1 cellular context compared by ENCODE assay signal in the genomic region with DNA sequence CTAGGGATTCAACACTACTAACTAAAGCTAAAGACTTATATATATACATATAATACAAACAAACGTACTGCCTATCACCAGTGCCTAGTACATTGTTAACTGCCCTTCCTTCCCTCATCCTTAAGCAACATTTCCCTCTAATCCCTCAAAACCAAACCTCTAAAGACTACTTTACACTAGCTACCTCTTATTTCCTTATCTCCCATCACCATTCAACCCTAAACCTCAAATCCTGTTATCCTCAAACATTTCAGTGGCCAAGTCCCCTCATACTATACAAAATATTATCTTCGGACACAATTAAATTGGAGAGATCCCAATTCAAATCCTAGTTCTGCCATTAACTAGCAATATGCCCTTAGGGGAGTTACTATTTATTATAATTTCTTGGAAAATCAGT.
TF ChIP-seq lines count a peak whose summit lies in the region.

No MANE protein-coding gene starts in this region.

TF ChIP-seq in GM12878, 131 proteins besides CTCF, POLR2A, EP300 and RAD21:
- TF ChIP-seq NKRF (conservative IDR thresholded peaks at IDR 0.05) (no peak), IKZF2 (IDR thresholded peaks at IDR 0.05) (no peak), SUZ12 (IDR thresholded peaks at IDR 0.05; ENCODE audit: unreplicated experiment) (no peak), TCF12 (IDR thresholded peaks at IDR 0.05; ENCODE audit: low read depth, low read length) (no peak)
- TF ChIP-seq, protein P1, sequence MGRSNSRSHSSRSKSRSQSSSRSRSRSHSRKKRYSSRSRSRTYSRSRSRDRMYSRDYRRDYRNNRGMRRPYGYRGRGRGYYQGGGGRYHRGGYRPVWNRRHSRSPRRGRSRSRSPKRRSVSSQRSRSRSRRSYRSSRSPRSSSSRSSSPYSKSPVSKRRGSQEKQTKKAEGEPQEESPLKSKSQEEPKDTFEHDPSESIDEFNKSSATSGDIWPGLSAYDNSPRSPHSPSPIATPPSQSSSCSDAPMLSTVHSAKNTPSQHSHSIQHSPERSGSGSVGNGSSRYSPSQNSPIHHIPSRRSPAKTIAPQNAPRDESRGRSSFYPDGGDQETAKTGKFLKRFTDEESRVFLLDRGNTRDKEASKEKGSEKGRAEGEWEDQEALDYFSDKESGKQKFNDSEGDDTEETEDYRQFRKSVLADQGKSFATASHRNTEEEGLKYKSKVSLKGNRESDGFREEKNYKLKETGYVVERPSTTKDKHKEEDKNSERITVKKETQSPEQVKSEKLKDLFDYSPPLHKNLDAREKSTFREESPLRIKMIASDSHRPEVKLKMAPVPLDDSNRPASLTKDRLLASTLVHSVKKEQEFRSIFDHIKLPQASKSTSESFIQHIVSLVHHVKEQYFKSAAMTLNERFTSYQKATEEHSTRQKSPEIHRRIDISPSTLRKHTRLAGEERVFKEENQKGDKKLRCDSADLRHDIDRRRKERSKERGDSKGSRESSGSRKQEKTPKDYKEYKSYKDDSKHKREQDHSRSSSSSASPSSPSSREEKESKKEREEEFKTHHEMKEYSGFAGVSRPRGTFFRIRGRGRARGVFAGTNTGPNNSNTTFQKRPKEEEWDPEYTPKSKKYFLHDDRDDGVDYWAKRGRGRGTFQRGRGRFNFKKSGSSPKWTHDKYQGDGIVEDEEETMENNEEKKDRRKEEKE (IDR thresholded peaks at IDR 0.05) = no peak
- TF ChIP-seq, protein P2, sequence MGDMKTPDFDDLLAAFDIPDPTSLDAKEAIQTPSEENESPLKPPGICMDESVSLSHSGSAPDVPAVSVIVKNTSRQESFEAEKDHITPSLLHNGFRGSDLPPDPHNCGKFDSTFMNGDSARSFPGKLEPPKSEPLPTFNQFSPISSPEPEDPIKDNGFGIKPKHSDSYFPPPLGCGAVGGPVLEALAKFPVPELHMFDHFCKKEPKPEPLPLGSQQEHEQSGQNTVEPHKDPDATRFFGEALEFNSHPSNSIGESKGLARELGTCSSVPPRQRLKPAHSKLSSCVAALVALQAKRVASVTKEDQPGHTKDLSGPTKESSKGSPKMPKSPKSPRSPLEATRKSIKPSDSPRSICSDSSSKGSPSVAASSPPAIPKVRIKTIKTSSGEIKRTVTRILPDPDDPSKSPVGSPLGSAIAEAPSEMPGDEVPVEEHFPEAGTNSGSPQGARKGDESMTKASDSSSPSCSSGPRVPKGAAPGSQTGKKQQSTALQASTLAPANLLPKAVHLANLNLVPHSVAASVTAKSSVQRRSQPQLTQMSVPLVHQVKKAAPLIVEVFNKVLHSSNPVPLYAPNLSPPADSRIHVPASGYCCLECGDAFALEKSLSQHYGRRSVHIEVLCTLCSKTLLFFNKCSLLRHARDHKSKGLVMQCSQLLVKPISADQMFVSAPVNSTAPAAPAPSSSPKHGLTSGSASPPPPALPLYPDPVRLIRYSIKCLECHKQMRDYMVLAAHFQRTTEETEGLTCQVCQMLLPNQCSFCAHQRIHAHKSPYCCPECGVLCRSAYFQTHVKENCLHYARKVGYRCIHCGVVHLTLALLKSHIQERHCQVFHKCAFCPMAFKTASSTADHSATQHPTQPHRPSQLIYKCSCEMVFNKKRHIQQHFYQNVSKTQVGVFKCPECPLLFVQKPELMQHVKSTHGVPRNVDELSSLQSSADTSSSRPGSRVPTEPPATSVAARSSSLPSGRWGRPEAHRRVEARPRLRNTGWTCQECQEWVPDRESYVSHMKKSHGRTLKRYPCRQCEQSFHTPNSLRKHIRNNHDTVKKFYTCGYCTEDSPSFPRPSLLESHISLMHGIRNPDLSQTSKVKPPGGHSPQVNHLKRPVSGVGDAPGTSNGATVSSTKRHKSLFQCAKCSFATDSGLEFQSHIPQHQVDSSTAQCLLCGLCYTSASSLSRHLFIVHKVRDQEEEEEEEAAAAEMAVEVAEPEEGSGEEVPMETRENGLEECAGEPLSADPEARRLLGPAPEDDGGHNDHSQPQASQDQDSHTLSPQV (IDR thresholded peaks at IDR 0.05) = no peak
